Comparison of ENCODE assay signal across 1 cellular context in genomic region chr20:51624157-51624731, GRCh38.
TF ChIP-seq lines count a peak whose summit lies in the region.

No MANE protein-coding gene starts in this region.

TF ChIP-seq in WTC11, 78 proteins besides CTCF, POLR2A, EP300 and RAD21 (continued from another document):
- TF ChIP-seq ZNF532 (CRISPR knock-in tag; IDR thresholded peaks at IDR 0.05; ENCODE audit: borderline replicate concordance) (0 out of 2 replicates have a peak, but pooled peaks have one; percentile 14), NFATC4 (CRISPR knock-in tag; IDR thresholded peaks at IDR 0.05) (no peak), ETV6 (CRISPR knock-in tag; IDR thresholded peaks at IDR 0.05) (peak; percentile 43; the same call in 1 of the 2 replicates), ZNF423 (CRISPR knock-in tag; IDR thresholded peaks at IDR 0.05) (no peak), ZNF121 (CRISPR knock-in tag; IDR thresholded peaks at IDR 0.05) (peak; percentile 45; the same call in 1 of the 2 replicates), TP53 (CRISPR knock-in tag; IDR thresholded peaks at IDR 0.05) (no peak), MAX (CRISPR knock-in tag; IDR thresholded peaks at IDR 0.05) (peak; percentile 67)
- TF ChIP-seq, protein P1, sequence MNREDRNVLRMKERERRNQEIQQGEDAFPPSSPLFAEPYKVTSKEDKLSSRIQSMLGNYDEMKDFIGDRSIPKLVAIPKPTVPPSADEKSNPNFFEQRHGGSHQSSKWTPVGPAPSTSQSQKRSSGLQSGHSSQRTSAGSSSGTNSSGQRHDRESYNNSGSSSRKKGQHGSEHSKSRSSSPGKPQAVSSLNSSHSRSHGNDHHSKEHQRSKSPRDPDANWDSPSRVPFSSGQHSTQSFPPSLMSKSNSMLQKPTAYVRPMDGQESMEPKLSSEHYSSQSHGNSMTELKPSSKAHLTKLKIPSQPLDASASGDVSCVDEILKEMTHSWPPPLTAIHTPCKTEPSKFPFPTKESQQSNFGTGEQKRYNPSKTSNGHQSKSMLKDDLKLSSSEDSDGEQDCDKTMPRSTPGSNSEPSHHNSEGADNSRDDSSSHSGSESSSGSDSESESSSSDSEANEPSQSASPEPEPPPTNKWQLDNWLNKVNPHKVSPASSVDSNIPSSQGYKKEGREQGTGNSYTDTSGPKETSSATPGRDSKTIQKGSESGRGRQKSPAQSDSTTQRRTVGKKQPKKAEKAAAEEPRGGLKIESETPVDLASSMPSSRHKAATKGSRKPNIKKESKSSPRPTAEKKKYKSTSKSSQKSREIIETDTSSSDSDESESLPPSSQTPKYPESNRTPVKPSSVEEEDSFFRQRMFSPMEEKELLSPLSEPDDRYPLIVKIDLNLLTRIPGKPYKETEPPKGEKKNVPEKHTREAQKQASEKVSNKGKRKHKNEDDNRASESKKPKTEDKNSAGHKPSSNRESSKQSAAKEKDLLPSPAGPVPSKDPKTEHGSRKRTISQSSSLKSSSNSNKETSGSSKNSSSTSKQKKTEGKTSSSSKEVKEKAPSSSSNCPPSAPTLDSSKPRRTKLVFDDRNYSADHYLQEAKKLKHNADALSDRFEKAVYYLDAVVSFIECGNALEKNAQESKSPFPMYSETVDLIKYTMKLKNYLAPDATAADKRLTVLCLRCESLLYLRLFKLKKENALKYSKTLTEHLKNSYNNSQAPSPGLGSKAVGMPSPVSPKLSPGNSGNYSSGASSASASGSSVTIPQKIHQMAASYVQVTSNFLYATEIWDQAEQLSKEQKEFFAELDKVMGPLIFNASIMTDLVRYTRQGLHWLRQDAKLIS (CRISPR knock-in tag; IDR thresholded peaks at IDR 0.05; ENCODE audit: borderline replicate concordance): no peak
